10 cellular contexts compared by ENCODE assay signal in genomic region chr6:52976149-52976548, GRCh38. TPM values are rescaled to one million over a fixed set of nuclear protein-coding genes. Genes with fewer than 3 reads are reported as not detected.
A peak's percentile ranks its signal among the peaks of the same experiment; 100 is the strongest.
DNase-seq lines count a peak whose midpoint lies in the region; ATAC-seq and TF ChIP-seq lines count a peak whose summit lies in the region.
"Had no signal": no experiment of that assay in that cellular context is flagged by ENCODE, and none has a peak within 500 bp of the region (broad histone marks: within the 10 kb centered on the region; RNA-seq: fewer than 3 reads in every experiment).

No MANE protein-coding gene starts in this region.

- H3K4me1 Mint-ChIP-seq in activated T-cell treated with anti-CD3 and anti-CD28 coated beads, Interleukin-2, amount 50 U/mL, for 72 hours (ENCODE audit: low read depth) = peaks cover 64% of the 10 kb centered on the region
- no peaks in the 10 kb centered on the region for H3K4me1 Mint-ChIP-seq in activated T-helper 17 cell treated with anti-CD3 and anti-CD28 coated beads, Interleukin-2, amount 50 U/mL, for 72 hours
- H3K4me1 Mint-ChIP-seq in stimulated activated naive CD8-positive, alpha-beta T cell treated with anti-CD3 and anti-CD28 coated beads, Interleukin-15, amount 100 ng/mL, for 72 hours = peaks cover 51% of the 10 kb centered on the region
- H3K4me1 Mint-ChIP-seq in effector memory CD8-positive, alpha-beta T cell (ENCODE audit: low read depth in 2 of 2) = peaks cover 0 to 4% of the 10 kb centered on the region in 2 donors

- no peaks in the 10 kb centered on the region for H3K9me3 ChIP-seq in breast epithelium

- intact Hi-C loops in breast epithelium (cut with DNase I; ENCODE audit: low total_unique reads) = no loop called here

- no peak for TF ChIP-seq CTCF in breast epithelium (IDR thresholded peaks at IDR 0.05)

- no peaks in the 10 kb centered on the region for H3K36me3 ChIP-seq in breast epithelium

- no peak for TF ChIP-seq POLR2A in breast epithelium (IDR thresholded peaks at IDR 0.05)

- H3K36me3 Mint-ChIP-seq in activated T-cell treated with anti-CD3 and anti-CD28 coated beads, Interleukin-2, amount 50 U/mL, for 72 hours (ENCODE audit: insufficient read depth in 2 of 2) = peaks cover 0 to 2% of the 10 kb centered on the region in 2 donors
- H3K36me3 Mint-ChIP-seq in activated T-helper 17 cell treated with anti-CD3 and anti-CD28 coated beads, Interleukin-2, amount 50 U/mL, for 72 hours (ENCODE audit: low read depth) = no peaks in the 10 kb centered on the region
- H3K36me3 Mint-ChIP-seq in effector memory CD8-positive, alpha-beta T cell (ENCODE audit: insufficient read depth) = peaks cover 5% of the 10 kb centered on the region

- peaks cover 0 to 2% of the 10 kb centered on the region in 2 donors for H3K9me3 Mint-ChIP-seq in activated T-cell treated with anti-CD3 and anti-CD28 coated beads, Interleukin-2, amount 50 U/mL, for 72 hours
- no peaks in the 10 kb centered on the region for H3K9me3 Mint-ChIP-seq in activated T-helper 17 cell treated with anti-CD3 and anti-CD28 coated beads, Interleukin-2, amount 50 U/mL, for 72 hours
- peaks cover 0 to 10% of the 10 kb centered on the region in 2 donors for H3K9me3 Mint-ChIP-seq in stimulated activated naive CD8-positive, alpha-beta T cell treated with anti-CD3 and anti-CD28 coated beads, Interleukin-15, amount 100 ng/mL, for 72 hours
- H3K9me3 Mint-ChIP-seq in effector memory CD8-positive, alpha-beta T cell = no peaks in the 10 kb centered on the region

- H3K4me1 ChIP-seq in breast epithelium = no peaks in the 10 kb centered on the region

- peaks cover 6% of the 10 kb centered on the region for H3K27me3 Mint-ChIP-seq in activated T-cell treated with anti-CD3 and anti-CD28 coated beads, Interleukin-2, amount 50 U/mL, for 72 hours (ENCODE audit: low read depth)
- peaks cover 5% of the 10 kb centered on the region for H3K27me3 Mint-ChIP-seq in activated T-helper 17 cell treated with anti-CD3 and anti-CD28 coated beads, Interleukin-2, amount 50 U/mL, for 72 hours
- peaks cover 26% of the 10 kb centered on the region for H3K27me3 Mint-ChIP-seq in stimulated activated naive CD8-positive, alpha-beta T cell treated with anti-CD3 and anti-CD28 coated beads, Interleukin-15, amount 100 ng/mL, for 72 hours
- no peaks in the 10 kb centered on the region for H3K27me3 Mint-ChIP-seq in effector memory CD8-positive, alpha-beta T cell

- H3K4me3 Mint-ChIP-seq in activated T-cell treated with anti-CD3 and anti-CD28 coated beads, Interleukin-2, amount 50 U/mL, for 72 hours = peak overlapping the region; percentile 80 to 86
- H3K4me3 Mint-ChIP-seq in activated T-helper 17 cell treated with anti-CD3 and anti-CD28 coated beads, Interleukin-2, amount 50 U/mL, for 72 hours = peak overlapping the region; percentile 50
- peak overlapping the region; percentile 74 to 76 for H3K4me3 Mint-ChIP-seq in stimulated activated naive CD8-positive, alpha-beta T cell treated with anti-CD3 and anti-CD28 coated beads, Interleukin-15, amount 100 ng/mL, for 72 hours
- no peak overlapping the region for H3K4me3 Mint-ChIP-seq in effector memory CD8-positive, alpha-beta T cell
- H3K4me3 Mint-ChIP-seq: T-helper 17 cell had no signal

- no peak overlapping the region for H3K27ac ChIP-seq in breast epithelium
- H3K27ac ChIP-seq: dorsolateral prefrontal cortex had no signal

- no peak overlapping the region for H3K4me3 ChIP-seq in breast epithelium
- H3K4me3 ChIP-seq: dorsolateral prefrontal cortex had no signal

- no peak for DNase-seq in activated T-cell treated with anti-CD3 and anti-CD28 coated beads, Interleukin-2, amount 50 U/mL, for 72 hours
- DNase-seq in activated T-cell treated with anti-CD3 and anti-CD28 coated beads for 4 hours = no peak
- DNase-seq in stimulated activated naive CD8-positive, alpha-beta T cell treated with anti-CD3 and anti-CD28 coated beads, Interleukin-15, amount 100 ng/mL, for 72 hours = no peak
- DNase-seq in effector memory CD8-positive, alpha-beta T cell = no peak
- no peak for DNase-seq in breast epithelium (ENCODE audit: low spot score in 2 of 2)
- DNase-seq in AG08395 (ENCODE audit: low spot score) = no peak
- DNase-seq: dorsolateral prefrontal cortex, T-helper 17 cell had no signal

- peak overlapping the region; percentile 95 for H3K27ac Mint-ChIP-seq in activated T-cell treated with anti-CD3 and anti-CD28 coated beads, Interleukin-2, amount 50 U/mL, for 72 hours
- peak overlapping the region; percentile 86 for H3K27ac Mint-ChIP-seq in activated T-helper 17 cell treated with anti-CD3 and anti-CD28 coated beads, Interleukin-2, amount 50 U/mL, for 72 hours
- peak overlapping the region; percentile 93 to 95 for H3K27ac Mint-ChIP-seq in stimulated activated naive CD8-positive, alpha-beta T cell treated with anti-CD3 and anti-CD28 coated beads, Interleukin-15, amount 100 ng/mL, for 72 hours
- H3K27ac Mint-ChIP-seq in effector memory CD8-positive, alpha-beta T cell = no peak overlapping the region
- H3K27ac Mint-ChIP-seq: T-helper 17 cell had no signal

- ATAC-seq in activated T-cell treated with anti-CD3 and anti-CD28 coated beads, Interleukin-2, amount 50 U/mL, for 72 hours (replicated peaks in 1 of 2) = peak; percentile 52 to 60
- peak; percentile 14 for ATAC-seq in HG02970 (IDR thresholded peaks at IDR 0.05; ENCODE audit: low FRiP score, unreplicated experiment)
- ATAC-seq in activated T-helper 17 cell treated with anti-CD3 and anti-CD28 coated beads, Interleukin-2, amount 50 U/mL, for 72 hours (replicated peaks) = peak; percentile 79
- peak; percentile 64 for ATAC-seq in stimulated activated naive CD8-positive, alpha-beta T cell treated with anti-CD3 and anti-CD28 coated beads, Interleukin-15, amount 100 ng/mL, for 72 hours
- ATAC-seq in effector memory CD8-positive, alpha-beta T cell (replicated peaks) = no peak
- ATAC-seq: T-helper 17 cell had no signal

- H3K27me3 ChIP-seq in breast epithelium = no peaks in the 10 kb centered on the region
- H3K27me3 ChIP-seq: dorsolateral prefrontal cortex had no signal

RNA-seq across cellular contexts. Expression of gene GSTA4, which starts 18.9 kb away (rescaled TPM):
- 10 to 100 TPM; 17.5 to 21.4 TPM for total RNA-seq in activated T-cell treated with anti-CD3 and anti-CD28 coated beads, Interleukin-2, amount 50 U/mL, for 72 hours
- 1 to 10 TPM in 1 of 2 donors, under 1 TPM in 1; 0.56 to 5.2 TPM for total RNA-seq in activated T-helper 17 cell treated with anti-CD3 and anti-CD28 coated beads, Interleukin-2, amount 50 U/mL, for 72 hours
- 10 to 100 TPM; 19.3 to 25.9 (median 20.6) TPM for total RNA-seq in breast epithelium

Comparison
In these comparisons a context has a peak if more than half of its experiments do, and no peak if none do; other contexts are left out.
1. H3K27ac Mint-ChIP-seq: peak in activated T-cell treated with anti-CD3 and anti-CD28 coated beads, Interleukin-2, amount 50 U/mL, for 72 hours (single experiment), activated T-helper 17 cell treated with anti-CD3 and anti-CD28 coated beads, Interleukin-2, amount 50 U/mL, for 72 hours (single experiment) and stimulated activated naive CD8-positive, alpha-beta T cell treated with anti-CD3 and anti-CD28 coated beads, Interleukin-15, amount 100 ng/mL, for 72 hours (2 of 2); none in effector memory CD8-positive, alpha-beta T cell (0 of 2).
2. H3K4me3 Mint-ChIP-seq: peak in activated T-cell treated with anti-CD3 and anti-CD28 coated beads, Interleukin-2, amount 50 U/mL, for 72 hours (2 of 2), activated T-helper 17 cell treated with anti-CD3 and anti-CD28 coated beads, Interleukin-2, amount 50 U/mL, for 72 hours (single experiment) and stimulated activated naive CD8-positive, alpha-beta T cell treated with anti-CD3 and anti-CD28 coated beads, Interleukin-15, amount 100 ng/mL, for 72 hours (2 of 2); none in effector memory CD8-positive, alpha-beta T cell (0 of 2).